Comparison of ENCODE assay signal across 11 cellular contexts in the genomic region with DNA sequence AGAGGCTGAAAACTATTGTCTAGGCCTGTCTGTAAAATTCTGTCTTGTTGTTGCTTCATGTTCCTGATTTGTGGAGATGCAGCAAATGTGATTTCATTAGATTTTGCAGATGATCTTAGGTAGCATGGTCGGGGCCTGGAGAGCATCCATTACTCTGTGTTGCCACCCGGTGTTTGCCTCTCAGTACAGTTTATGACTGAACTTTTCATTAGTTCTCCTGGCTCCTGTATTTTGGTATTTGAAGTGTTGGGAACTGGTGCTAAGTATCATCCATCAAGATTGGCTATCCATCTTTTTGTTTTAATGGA. TPM values are rescaled to one million over a fixed set of nuclear protein-coding genes. Genes with fewer than 3 reads are reported as not detected.
DNase-seq lines count a peak whose midpoint lies in the region; ATAC-seq and TF ChIP-seq lines count a peak whose summit lies in the region.
"Had no signal": no experiment of that assay in that cellular context is flagged by ENCODE, and none has a peak within 500 bp of the region (broad histone marks: within the 10 kb centered on the region; RNA-seq: fewer than 3 reads in every experiment).

No MANE protein-coding gene starts in this region.

- H3K4me3 ChIP-seq in OCI-LY7 (ENCODE audit: low read depth, low read length, poor library complexity, severe bottlenecking) (no peak overlapping the region), coronary artery (peak overlapping the region; percentile 51), neutrophil (ENCODE audit: low read depth in 1 of 2, low read length in 1 of 2) (no peak overlapping the region)

- no peaks in the 10 kb centered on the region for H3K27me3 Mint-ChIP-seq in CD14-positive monocyte (ENCODE audit: low read depth in 3 of 3)
- H3K27me3 Mint-ChIP-seq: memory B cell had no signal

- POLR2A ChIA-PET in OCI-LY7 (lab: Charles Lee): no interaction called here

- H3K4me1 Mint-ChIP-seq in CD14-positive monocyte: peaks cover 55% of the 10 kb centered on the region

- TF ChIP-seq CTCF in CD14-positive monocyte (IDR thresholded peaks at IDR 0.05) (no peak), OCI-LY7 (conservative IDR thresholded peaks at IDR 0.05; ENCODE audit: low read length) (peak; percentile 53), coronary artery (IDR thresholded peaks at IDR 0.05) (no peak), neutrophil (IDR thresholded peaks at IDR 0.05) (no peak)

- no peaks in the 10 kb centered on the region for H3K9me3 Mint-ChIP-seq in CD14-positive monocyte
- H3K9me3 Mint-ChIP-seq: memory B cell had no signal

- no peak overlapping the region for H2AFZ ChIP-seq in OCI-LY7 (ENCODE audit: low read length)

- H3K4me2 ChIP-seq in OCI-LY7 (ENCODE audit: low read length): no peak overlapping the region

- H3K36me3 ChIP-seq in OCI-LY7 (ENCODE audit: insufficient read depth, low read length): peaks cover 97% of the 10 kb centered on the region
- peaks cover 30% of the 10 kb centered on the region for H3K36me3 ChIP-seq in neutrophil

- CTCF ChIA-PET in OCI-LY7 (lab: Charles Lee; ENCODE audit: unreplicated experiment): no interaction called here

- intact Hi-C loops in CD14-positive monocyte (cut with micrococcal nuclease) (loop anchor here (5.0 kb wide), 1 partner anchor 35 kb away; no protein-coding TSS in a partner anchor), OCI-LY7 (cut with micrococcal nuclease; ENCODE audit: unreplicated experiment) (no loop called here)

- H3K9me3 ChIP-seq in OCI-LY7 (ENCODE audit: low read length) (no peaks in the 10 kb centered on the region), neutrophil (no peaks in the 10 kb centered on the region)

- H3K27me3 ChIP-seq in neutrophil: no peaks in the 10 kb centered on the region

- ATAC-seq in HG02588 (IDR thresholded peaks at IDR 0.05; ENCODE audit: unreplicated experiment) (no peak), HG02981 (IDR thresholded peaks at IDR 0.05; ENCODE audit: unreplicated experiment) (no peak)

- H3K27ac ChIP-seq in OCI-LY7 (ENCODE audit: low read depth, low read length, poor library complexity, severe bottlenecking) (no peak overlapping the region), coronary artery (peak overlapping the region; percentile 74 to 91), neutrophil (peak overlapping the region; percentile 68)

- no peaks in the 10 kb centered on the region for H3K9me2 ChIP-seq in OCI-LY7 (ENCODE audit: insufficient read depth, low read length)

- H4K20me1 ChIP-seq in OCI-LY7 (ENCODE audit: insufficient read depth, low read length): peaks cover 55% of the 10 kb centered on the region

- H3K79me2 ChIP-seq in OCI-LY7 (ENCODE audit: insufficient read depth, low read depth, low read length): peaks cover 92% of the 10 kb centered on the region

- H3K4me3 Mint-ChIP-seq in CD14-positive monocyte: no peak overlapping the region
- H3K4me3 Mint-ChIP-seq: memory B cell had no signal

- peak overlapping the region in 6 of 7 donors; percentile 36 to 88 (median 60) for H3K27ac Mint-ChIP-seq in CD14-positive monocyte

- BruUV-seq in OCI-LY7 (replicated peaks; lab: Mats Ljungman, UMichigan): no TSS peak

- DNase-seq in CD14-positive monocyte (ENCODE audit: low spot score) (no peak), OCI-LY7 (ENCODE audit: low spot score) (no peak), coronary artery (ENCODE audit: low spot score) (no peak), putamen (ENCODE audit: low spot score) (no peak), NCI-H2196 treated with DMSO at 0.1 percent for 48 hours (lab: John Stamatoyannopoulos, UW; ENCODE audit: unreplicated experiment) (no peak)
- DNase-seq: activated CD4-positive, CD25-positive, alpha-beta regulatory T cell treated with anti-CD3 and anti-CD28 coated beads, Interleukin-2, amount 50 U/mL, for 72 hours; NCI-H526 treated with DMSO at 0.1 percent for 48 hours had no signal

- peaks cover 43 to 67% of the 10 kb centered on the region in 2 donors for H3K36me3 Mint-ChIP-seq in CD14-positive monocyte

- peaks cover 13% of the 10 kb centered on the region for H3K4me1 ChIP-seq in OCI-LY7 (ENCODE audit: insufficient read depth, low read length, poor library complexity, severe bottlenecking)
- peaks cover 55 to 63% of the 10 kb centered on the region in 2 experiments for H3K4me1 ChIP-seq in neutrophil (ENCODE audit: control insufficient read depth in 1 of 2, insufficient read depth in 1 of 2, low read depth in 1 of 2, low read length in 1 of 2)

RNA-seq across cellular contexts. Expression of a gene that starts 7.7 kb away (rescaled TPM):
- polyA plus RNA-seq in CD14-positive monocyte: 100 to 1,000 TPM; 132 to 136 TPM
- 103 and 113 TPM in 2 replicates for total RNA-seq in OCI-LY7 (2014; rRNA removed; shearing (Covaris generic))
- 145 and 155 TPM in 2 replicates for total RNA-seq in OCI-LY7 (2022)
